8 cellular contexts compared by ENCODE assay signal in the genomic region with DNA sequence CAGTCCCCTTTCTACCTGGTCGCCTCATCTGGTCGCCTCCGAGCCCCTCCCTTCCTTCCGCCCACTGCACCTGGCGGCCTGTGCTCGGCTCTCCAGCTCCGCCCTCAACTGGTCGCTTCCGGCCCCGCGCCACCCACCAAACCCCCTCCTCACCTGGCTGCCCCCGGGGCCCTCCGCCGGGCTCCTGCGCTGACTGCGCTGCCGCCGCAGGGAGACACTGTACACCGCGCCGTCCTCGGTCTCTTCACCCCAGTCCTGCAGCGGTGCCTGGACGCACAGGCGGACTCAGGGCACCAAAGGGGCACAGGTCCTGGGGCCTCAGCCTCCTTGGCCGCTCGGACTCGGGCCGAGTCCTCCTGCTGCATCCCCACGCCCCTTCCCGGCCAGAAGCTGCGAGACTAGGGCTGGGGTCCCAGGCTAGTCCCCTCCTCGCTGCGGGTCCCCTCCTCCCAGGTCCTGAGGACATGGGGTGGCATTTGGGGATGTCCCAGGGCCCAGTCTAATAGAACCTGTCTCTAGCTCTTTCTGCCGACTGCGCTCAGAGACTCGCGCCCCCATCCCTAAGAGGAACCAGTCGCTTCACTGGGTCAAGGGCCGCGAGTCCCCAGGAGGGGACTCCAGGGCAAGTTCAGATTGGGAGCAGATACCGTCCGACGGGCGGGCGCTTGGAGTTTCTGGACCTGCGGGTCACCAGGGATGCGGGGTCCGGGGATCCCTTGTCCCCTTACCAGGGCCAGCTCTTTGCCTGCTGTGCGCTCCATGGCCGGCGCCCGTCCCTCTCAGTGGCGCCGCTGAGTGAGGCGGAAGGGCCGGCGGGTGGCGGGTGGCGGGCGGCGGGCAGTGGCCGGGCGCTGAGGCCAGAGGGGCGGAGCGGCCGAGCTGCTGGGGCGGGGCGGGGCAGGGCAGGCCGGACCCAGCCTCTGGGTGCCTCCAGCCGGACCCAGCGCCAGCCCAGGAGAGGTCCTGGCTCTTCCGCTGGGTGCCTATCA. TPM values are rescaled to one million over a fixed set of nuclear protein-coding genes. Genes with fewer than 3 reads are reported as not detected.
DNase-seq lines count a peak whose midpoint lies in the region; ATAC-seq and TF ChIP-seq lines count a peak whose summit lies in the region.

A gene with protein sequence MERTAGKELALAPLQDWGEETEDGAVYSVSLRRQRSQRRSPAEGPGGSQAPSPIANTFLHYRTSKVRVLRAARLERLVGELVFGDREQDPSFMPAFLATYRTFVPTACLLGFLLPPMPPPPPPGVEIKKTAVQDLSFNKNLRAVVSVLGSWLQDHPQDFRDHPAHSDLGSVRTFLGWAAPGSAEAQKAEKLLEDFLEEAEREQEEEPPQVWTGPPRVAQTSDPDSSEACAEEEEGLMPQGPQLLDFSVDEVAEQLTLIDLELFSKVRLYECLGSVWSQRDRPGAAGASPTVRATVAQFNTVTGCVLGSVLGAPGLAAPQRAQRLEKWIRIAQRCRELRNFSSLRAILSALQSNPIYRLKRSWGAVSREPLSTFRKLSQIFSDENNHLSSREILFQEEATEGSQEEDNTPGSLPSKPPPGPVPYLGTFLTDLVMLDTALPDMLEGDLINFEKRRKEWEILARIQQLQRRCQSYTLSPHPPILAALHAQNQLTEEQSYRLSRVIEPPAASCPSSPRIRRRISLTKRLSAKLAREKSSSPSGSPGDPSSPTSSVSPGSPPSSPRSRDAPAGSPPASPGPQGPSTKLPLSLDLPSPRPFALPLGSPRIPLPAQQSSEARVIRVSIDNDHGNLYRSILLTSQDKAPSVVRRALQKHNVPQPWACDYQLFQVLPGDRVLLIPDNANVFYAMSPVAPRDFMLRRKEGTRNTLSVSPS (minus strand): TSS at position 797 of the 989 bp plus-strand sequence. CDS start 36 bp downstream, at position 761.

- POLR2A ChIA-PET in activated CD8-positive, alpha-beta T cell treated with anti-CD3 and anti-CD28 coated beads for 36 hours (lab: Charles Lee) = interaction anchor here (6.1 kb wide), 1 partner anchor 38 kb away, joined by 26 read pairs; no protein-coding TSS in a partner anchor

- no peak for TF ChIP-seq CTCF in activated CD8-positive, alpha-beta T cell treated with anti-CD3 and anti-CD28 coated beads for 36 hours (IDR thresholded peaks at IDR 0.05)

- H3K36me3 ChIP-seq in ectodermal cell (ENCODE audit: control insufficient read depth, insufficient read depth, low read length) (no peaks in the 10 kb centered on the region), mucosa of stomach (ENCODE audit: control insufficient read depth, insufficient read depth, low read length) (no peaks in the 10 kb centered on the region)

- H3K4me1 ChIP-seq in ectodermal cell (ENCODE audit: control insufficient read depth, insufficient read depth, low read length) (peaks cover 17% of the 10 kb centered on the region), mucosa of stomach (ENCODE audit: control insufficient read depth, insufficient read depth, low read length) (peaks cover 35% of the 10 kb centered on the region)

- H3K4me3 Mint-ChIP-seq in activated CD8-positive, alpha-beta T cell treated with anti-CD3 and anti-CD28 coated beads for 36 hours = no peak within 1 kb of the TSS

- WGBS in ectodermal cell, 2 experiments = 1% methylated on average over 73 of the region's 73 CpGs

- no peaks in the 10 kb centered on the region for H3K9me3 ChIP-seq in ectodermal cell (ENCODE audit: control insufficient read depth, low read length)
- no peaks in the 10 kb centered on the region for H3K9me3 ChIP-seq in mucosa of stomach (ENCODE audit: control insufficient read depth, low read length)

- peak; percentile 42 for DNase-seq in Caki2 (ENCODE audit: low read depth)
- peak; percentile 28 for DNase-seq in NCI-H2029 treated with DMSO at 0.1 percent for 48 hours (lab: John Stamatoyannopoulos, UW)
- no peak for DNase-seq in stimulated activated CD4-positive, alpha-beta T cell treated with anti-CD3 and anti-CD28 coated beads, Interleukin-2, amount 100 ng/mL, for 48 hours
- no peak for DNase-seq in activated CD8-positive, alpha-beta T cell treated with anti-CD3 and anti-CD28 coated beads for 36 hours

- no peak for ATAC-seq in HG03175 (IDR thresholded peaks at IDR 0.05; ENCODE audit: unreplicated experiment)
- no peak for ATAC-seq in activated CD8-positive, alpha-beta T cell treated with anti-CD3 and anti-CD28 coated beads for 36 hours
- no peak for ATAC-seq in HG03108 (IDR thresholded peaks at IDR 0.05; ENCODE audit: unreplicated experiment)

- no peaks in the 10 kb centered on the region for H3K36me3 Mint-ChIP-seq in activated CD8-positive, alpha-beta T cell treated with anti-CD3 and anti-CD28 coated beads for 36 hours (ENCODE audit: low read depth)

- peaks cover 49% of the 10 kb centered on the region for H3K27me3 Mint-ChIP-seq in activated CD8-positive, alpha-beta T cell treated with anti-CD3 and anti-CD28 coated beads for 36 hours

- H3K27ac Mint-ChIP-seq in activated CD8-positive, alpha-beta T cell treated with anti-CD3 and anti-CD28 coated beads for 36 hours = no peak within 1 kb of the TSS

- no peak within 1 kb of the TSS for H3K27ac ChIP-seq in ectodermal cell (ENCODE audit: insufficient read depth, low read depth, low read length, poor library complexity, severe bottlenecking)

- H3K9me3 Mint-ChIP-seq in activated CD8-positive, alpha-beta T cell treated with anti-CD3 and anti-CD28 coated beads for 36 hours = no peaks in the 10 kb centered on the region

- H3K9ac ChIP-seq in mucosa of stomach (ENCODE audit: low read length) = peak within 1 kb of the TSS; percentile 59

- H3K27me3 ChIP-seq in ectodermal cell (ENCODE audit: control insufficient read depth, insufficient read depth, low read length, poor library complexity, severe bottlenecking) (peaks cover 76% of the 10 kb centered on the region), mucosa of stomach (ENCODE audit: control insufficient read depth, insufficient read depth, low read length) (peaks cover 50% of the 10 kb centered on the region)

- intact Hi-C loops in activated CD8-positive, alpha-beta T cell treated with anti-CD3 and anti-CD28 coated beads for 36 hours (cut with micrococcal nuclease) = no loop called here

- in situ Hi-C loops in Caki2 (cut with HindIII; ENCODE audit: low pct_unique_long_range_greater_than_20kb, low sequenced_read_pairs) = no loop called here

- CTCF ChIA-PET in activated CD8-positive, alpha-beta T cell treated with anti-CD3 and anti-CD28 coated beads for 36 hours (lab: Charles Lee) = interaction anchor here (4.6 kb wide), 1 partner anchor 37 kb away, joined by 29 read pairs; no protein-coding TSS in a partner anchor

- peak within 1 kb of the TSS; percentile 26 for H3K4me3 ChIP-seq in ectodermal cell (ENCODE audit: insufficient read depth, low read depth, low read length)
- H3K4me3 ChIP-seq in mucosa of stomach (ENCODE audit: low read length) = peak within 1 kb of the TSS; percentile 56

- H3K4me1 Mint-ChIP-seq in activated CD8-positive, alpha-beta T cell treated with anti-CD3 and anti-CD28 coated beads for 36 hours (ENCODE audit: low read depth) = peaks cover 31% of the 10 kb centered on the region

RNA-seq across cellular contexts. Expression of the gene that starts here (rescaled TPM):
- total RNA-seq in Caki2 (2014; rRNA removed; shearing (Covaris generic); ENCODE audit: low replicate concordance) = 3.3 and 16.5 TPM in 2 replicates
- 0.63 TPM for polyA plus RNA-seq in ectodermal cell (2013, experiment 1 of 4)
- polyA plus RNA-seq in ectodermal cell (2013, experiment 2 of 4) = 1.3 TPM
- 0.43 TPM for polyA plus RNA-seq in ectodermal cell (2013, experiment 3 of 4)
- 0.32 TPM for polyA plus RNA-seq in ectodermal cell (2013, experiment 4 of 4)
- total RNA-seq in activated CD8-positive, alpha-beta T cell treated with anti-CD3 and anti-CD28 coated beads for 36 hours = not detected

Comparison
In these comparisons a context has a peak if more than half of its experiments do, and no peak if none do; other contexts are left out.
1. DNase-seq: peak in Caki2 (single experiment) and NCI-H2029 treated with DMSO at 0.1 percent for 48 hours (single experiment); none in stimulated activated CD4-positive, alpha-beta T cell treated with anti-CD3 and anti-CD28 coated beads, Interleukin-2, amount 100 ng/mL, for 48 hours (0 of 2) and activated CD8-positive, alpha-beta T cell treated with anti-CD3 and anti-CD28 coated beads for 36 hours (single experiment).